ENCODE assay signal across 1 cellular context in genomic region chr10:77252380-77252779, GRCh38.
TF ChIP-seq lines count a peak whose summit lies in the region.

No MANE protein-coding gene starts in this region.

TF ChIP-seq in IMR-90, 13 proteins besides CTCF, POLR2A, EP300 and RAD21:
- TF ChIP-seq BHLHE40 (IDR thresholded peaks at IDR 0.05; ENCODE audit: low read depth, low read length) (no peak), ELK1 (IDR thresholded peaks at IDR 0.05; ENCODE audit: borderline replicate concordance, low read depth, low read length) (no peak), USF2 (IDR thresholded peaks at IDR 0.05; ENCODE audit: low read depth, low read length) (no peak), MXI1 (IDR thresholded peaks at IDR 0.05; ENCODE audit: borderline replicate concordance, low read depth, low read length) (no peak), MAFK (IDR thresholded peaks at IDR 0.05; ENCODE audit: low read depth, low read length) (no peak), RFX5 (IDR thresholded peaks at IDR 0.05; ENCODE audit: low read depth, low read length) (no peak), FOS (IDR thresholded peaks at IDR 0.05; ENCODE audit: low read depth, low read length) (no peak), NFE2L2 (IDR thresholded peaks at IDR 0.05; ENCODE audit: low read depth, low read length) (no peak), MAZ (IDR thresholded peaks at IDR 0.05; ENCODE audit: borderline replicate concordance, low read depth, low read length) (no peak), RCOR1 (IDR thresholded peaks at IDR 0.05; ENCODE audit: insufficient replicate concordance, low read length) (no peak), SMC3 (IDR thresholded peaks at IDR 0.05; ENCODE audit: low read depth, low read length) (no peak), CEBPB (IDR thresholded peaks at IDR 0.05; ENCODE audit: low read depth, low read length) (no peak)
TF ChIP-seq in IMR-90: peak in this region for 0.
